ENCODE assay signal across 9 cellular contexts in the genomic region with DNA sequence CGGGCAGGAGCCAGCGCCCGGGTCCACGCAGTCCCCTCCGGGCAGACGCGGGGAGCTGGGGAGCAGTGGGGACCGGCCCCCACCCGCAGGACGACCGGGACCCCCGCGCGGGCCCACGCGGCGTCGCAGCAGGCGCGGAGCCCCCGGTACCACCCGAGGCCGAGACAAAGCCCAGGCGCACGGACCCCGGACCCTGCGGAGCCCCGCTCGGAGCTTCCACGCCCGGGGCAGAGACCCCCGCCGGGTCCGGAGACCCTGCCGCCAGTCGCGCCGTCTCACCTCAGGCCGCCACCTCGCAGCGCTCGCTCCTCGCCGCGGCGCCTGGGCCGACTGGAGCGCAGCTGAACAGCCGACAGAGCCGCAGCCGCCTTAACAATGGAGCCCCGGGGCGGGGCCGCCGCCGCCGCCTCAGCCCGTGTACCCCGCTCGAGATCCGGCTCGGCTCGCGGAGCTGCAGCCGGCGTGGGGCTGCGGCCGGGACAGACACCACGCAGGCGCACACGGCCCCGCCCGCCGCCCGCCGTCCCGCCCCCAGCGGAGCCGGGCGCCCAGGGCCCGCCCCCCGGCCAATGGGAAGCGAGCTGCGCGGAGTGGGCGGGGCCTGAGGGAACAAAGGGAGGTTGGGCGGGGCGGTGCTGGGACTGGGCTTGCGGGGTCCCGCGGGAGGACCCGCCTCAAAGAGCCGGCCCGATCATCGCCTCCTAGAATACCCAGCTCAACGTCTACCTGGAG. TPM values are rescaled to one million over a fixed set of nuclear protein-coding genes. Genes with fewer than 3 reads are reported as not detected.
DNase-seq lines count a peak whose midpoint lies in the region; ATAC-seq, FAIRE-seq and TF ChIP-seq lines count a peak whose summit lies in the region.
"Had no signal": no experiment of that assay in that cellular context is flagged by ENCODE, and none has a peak within 500 bp of the region (broad histone marks: within the 10 kb centered on the region; RNA-seq: fewer than 3 reads in every experiment).

A gene with protein sequence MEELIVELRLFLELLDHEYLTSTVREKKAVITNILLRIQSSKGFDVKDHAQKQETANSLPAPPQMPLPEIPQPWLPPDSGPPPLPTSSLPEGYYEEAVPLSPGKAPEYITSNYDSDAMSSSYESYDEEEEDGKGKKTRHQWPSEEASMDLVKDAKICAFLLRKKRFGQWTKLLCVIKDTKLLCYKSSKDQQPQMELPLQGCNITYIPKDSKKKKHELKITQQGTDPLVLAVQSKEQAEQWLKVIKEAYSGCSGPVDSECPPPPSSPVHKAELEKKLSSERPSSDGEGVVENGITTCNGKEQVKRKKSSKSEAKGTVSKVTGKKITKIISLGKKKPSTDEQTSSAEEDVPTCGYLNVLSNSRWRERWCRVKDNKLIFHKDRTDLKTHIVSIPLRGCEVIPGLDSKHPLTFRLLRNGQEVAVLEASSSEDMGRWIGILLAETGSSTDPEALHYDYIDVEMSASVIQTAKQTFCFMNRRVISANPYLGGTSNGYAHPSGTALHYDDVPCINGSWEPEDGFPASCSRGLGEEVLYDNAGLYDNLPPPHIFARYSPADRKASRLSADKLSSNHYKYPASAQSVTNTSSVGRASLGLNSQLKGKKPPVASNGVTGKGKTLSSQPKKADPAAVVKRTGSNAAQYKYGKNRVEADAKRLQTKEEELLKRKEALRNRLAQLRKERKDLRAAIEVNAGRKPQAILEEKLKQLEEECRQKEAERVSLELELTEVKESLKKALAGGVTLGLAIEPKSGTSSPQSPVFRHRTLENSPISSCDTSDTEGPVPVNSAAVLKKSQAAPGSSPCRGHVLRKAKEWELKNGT (minus strand): TSS at position 485 of the 732 bp plus-strand sequence. CDS start 67,783 bp downstream, outside the sequence.

- H3K56ac ChIP-seq in H1 (replicated peaks; ENCODE audit: insufficient read length, low read depth, low read length): no peak within 1 kb of the TSS

- H2BK15ac ChIP-seq in H1 (ENCODE audit: low read length): 0 out of 2 replicates have a peak within 1 kb of the TSS, but pooled peaks have one; percentile 88

- TF ChIP-seq RAD21 in H1 (IDR thresholded peaks at IDR 0.05 in 1 of 2, conservative IDR thresholded peaks at IDR 0.05 in 1 of 2; ENCODE audit: low read depth in 2 of 2, low read length in 2 of 2): peak in 1 of 2 experiments; percentile 23; a peak in 1 of 4 replicates

- H4K20me1 ChIP-seq in H1 (replicated peaks in 1 of 2; ENCODE audit: control insufficient read depth in 1 of 2, insufficient read depth in 2 of 2, low read length in 2 of 2): peaks cover 0 to 1% of the 10 kb centered on the region in 2 experiments

- H2AK5ac ChIP-seq in H1 (ENCODE audit: low read depth, low read length): 0 out of 2 replicates have a peak within 1 kb of the TSS, but pooled peaks have one; percentile 53

- FAIRE-seq in H1 (lab: Jason Lieb, UNC): no peak

- no peaks in the 10 kb centered on the region for H3K36me3 ChIP-seq in H1 (ENCODE audit: control insufficient read depth in 2 of 4, insufficient read depth in 4 of 4, low read length in 3 of 4)

- H3K9ac ChIP-seq in H1 (replicated peaks in 1 of 4; ENCODE audit: extremely low read depth in 1 of 4, low read depth in 3 of 4, low read length in 3 of 4): peak within 1 kb of the TSS in 2 of 4 experiments; percentile 63 to 75; a peak in 4 of 7 replicates

- CTCF ChIA-PET in activated CD8-positive, alpha-beta memory T cell treated with anti-CD3 and anti-CD28 coated beads, Interleukin-2, amount 10 ng/mL, durations not matched to agents 7 days and 5 days (lab: Charles Lee): interaction anchor here (0.8 to 3.6 kb wide), 9 partner anchors 9 to 180 kb away, joined by 3 to 16 read pairs (median 4); no protein-coding TSS in a partner anchor
- CTCF ChIA-PET in H1 (lab: Charles Lee; ENCODE audit: partially characterized antibody): interaction anchor here (0.8 to 4.2 kb wide), 11 partner anchors 9 to 137 kb away, joined by 3 to 38 read pairs (median 4); no protein-coding TSS in a partner anchor

- H3K18ac ChIP-seq in H1 (ENCODE audit: extremely low read depth, low read length): no peak within 1 kb of the TSS; the same call in none of the 2 replicates

- peaks cover 21% of the 10 kb centered on the region for H3K27me3 Mint-ChIP-seq in activated CD8-positive, alpha-beta memory T cell treated with anti-CD3 and anti-CD28 coated beads, Interleukin-2, amount 10 ng/mL, durations not matched to agents 7 days and 5 days

- H3K36me3 Mint-ChIP-seq in activated CD8-positive, alpha-beta memory T cell treated with anti-CD3 and anti-CD28 coated beads, Interleukin-2, amount 10 ng/mL, durations not matched to agents 7 days and 5 days: peaks cover 2% of the 10 kb centered on the region

- H3K4me3 ChIP-seq in H1 (ENCODE audit: extremely low read depth in 1 of 4, insufficient read depth in 2 of 4, low read depth in 3 of 4, low read length in 4 of 4): peak within 1 kb of the TSS; percentile 36 to 85 (median 54)

- no peak within 1 kb of the TSS for H2BK5ac ChIP-seq in H1 (ENCODE audit: low read depth, low read length)

- peak within 1 kb of the TSS; percentile 63 for H2BK12ac ChIP-seq in H1 (ENCODE audit: low read depth, low read length)

- H3K79me2 ChIP-seq in H1 (ENCODE audit: control insufficient read depth in 1 of 2, insufficient read depth in 2 of 2, low read length in 2 of 2): peaks cover 0 to 27% of the 10 kb centered on the region in 2 experiments; a peak in 2 of 4 replicates

- peak within 1 kb of the TSS; percentile 81 to 88 for H3K4me2 ChIP-seq in H1 (ENCODE audit: insufficient read depth in 1 of 2, low read depth in 2 of 2, low read length in 2 of 2)

- TF ChIP-seq CTCF in H1 (IDR thresholded peaks at IDR 0.05; ENCODE audit: control extremely low read depth in 1 of 3, insufficient read depth in 1 of 3, low read depth in 1 of 3, low read length in 3 of 3): no peak

- H3K23ac ChIP-seq in H1 (ENCODE audit: insufficient read length): no peak within 1 kb of the TSS

- peaks cover 8% of the 10 kb centered on the region; the same call in 1 of the 2 replicates for H3K23me2 ChIP-seq in H1 (ENCODE audit: low read depth, low read length)

- no peak within 1 kb of the TSS for H3K14ac ChIP-seq in H1 (ENCODE audit: insufficient read length)

- H3K9me3 ChIP-seq in H1 (ENCODE audit: insufficient read depth in 2 of 2, low read depth in 1 of 2, low read length in 1 of 2): no peaks in the 10 kb centered on the region

- H3K4me3 Mint-ChIP-seq in activated CD8-positive, alpha-beta memory T cell treated with anti-CD3 and anti-CD28 coated beads, Interleukin-2, amount 10 ng/mL, durations not matched to agents 7 days and 5 days: peak within 1 kb of the TSS; percentile 57

- peak within 1 kb of the TSS; percentile 3 for H4K5ac ChIP-seq in H1 (ENCODE audit: insufficient read length, low read depth, low read length)

- H3K9me3 Mint-ChIP-seq in activated CD8-positive, alpha-beta memory T cell treated with anti-CD3 and anti-CD28 coated beads, Interleukin-2, amount 10 ng/mL, durations not matched to agents 7 days and 5 days (ENCODE audit: low read depth): no peaks in the 10 kb centered on the region

- 2% methylated on average over 47 of the region's 96 CpGs; no CpG with 5 or more reads in 1 of the 2 experiments for WGBS in H1 (ENCODE audit: extremely low coverage in 1 of 2, insufficient coverage in 1 of 2, insufficient read length in 1 of 2, insufficient replicate concordance in 2 of 2, low coverage in 1 of 2, low lambda C conversion rate in 2 of 2, missing lambda C conversion rate in 1 of 2), 2 experiments

- H3K27ac Mint-ChIP-seq in activated CD8-positive, alpha-beta memory T cell treated with anti-CD3 and anti-CD28 coated beads, Interleukin-2, amount 10 ng/mL, durations not matched to agents 7 days and 5 days: no peak within 1 kb of the TSS

- peaks cover 7% of the 10 kb centered on the region for H3K4me1 Mint-ChIP-seq in activated CD8-positive, alpha-beta memory T cell treated with anti-CD3 and anti-CD28 coated beads, Interleukin-2, amount 10 ng/mL, durations not matched to agents 7 days and 5 days

- TF ChIP-seq POLR2A in H1 (IDR thresholded peaks at IDR 0.05; ENCODE audit: control extremely low read depth in 1 of 2, low read depth in 2 of 2, low read length in 2 of 2): 0 out of 3 replicates have a peak, but pooled peaks of 1 of the 2 experiments have one; percentile 26

- DNase-seq in NCI-H524 (lab: John Stamatoyannopoulos, UW): peak; percentile 71 to 84
- DNase-seq in NCI-H524 treated with DMSO at 0.1 percent for 48 hours (lab: John Stamatoyannopoulos, UW): no peak
- peak; percentile 90 for DNase-seq in NCI-H69 (lab: John Stamatoyannopoulos, UW)
- peak; percentile 87 for DNase-seq in activated CD8-positive, alpha-beta memory T cell treated with anti-CD3 and anti-CD28 coated beads, Interleukin-2, amount 10 ng/mL, durations not matched to agents 7 days and 5 days
- DNase-seq in H1 (ENCODE audit: low read depth in 1 of 2, low spot score in 2 of 2): peak in 1 of 2 experiments; percentile 97
- DNase-seq in medulla oblongata (ENCODE audit: extremely low spot score): peak; percentile 93
- DNase-seq in stimulated activated CD4-positive, alpha-beta T cell treated with anti-CD3 and anti-CD28 coated beads, TNF-alpha, amount 100 ng/mL, for 1 hour (ENCODE audit: low read depth in 3 of 3, low spot score in 1 of 3): peak; percentile 71 to 81 (median 79)
- DNase-seq: DND-41 had no signal

- ATAC-seq in HG03135 (IDR thresholded peaks at IDR 0.05; ENCODE audit: unreplicated experiment): peak; percentile 90
- peak; percentile 98 for ATAC-seq in activated CD8-positive, alpha-beta memory T cell treated with anti-CD3 and anti-CD28 coated beads, Interleukin-2, amount 10 ng/mL, durations not matched to agents 7 days and 5 days

- H2BK20ac ChIP-seq in H1 (ENCODE audit: low read length): 0 out of 2 replicates have a peak within 1 kb of the TSS, but pooled peaks have one; percentile 86

- H4K91ac ChIP-seq in H1 (replicated peaks; ENCODE audit: insufficient read length, low read length): no peak within 1 kb of the TSS

- TF ChIP-seq EP300 in H1 (IDR thresholded peaks at IDR 0.05; ENCODE audit: borderline replicate concordance in 1 of 2, low read depth in 2 of 2, low read length in 2 of 2): no peak

- no peaks in the 10 kb centered on the region for H3K27me3 ChIP-seq in H1 (replicated peaks in 1 of 4; ENCODE audit: control insufficient read depth in 3 of 4, extremely low read depth in 1 of 4, insufficient read depth in 3 of 4, low read length in 3 of 4)

- H3K27ac ChIP-seq in H1 (ENCODE audit: low read depth, low read length): no peak within 1 kb of the TSS

- no peak within 1 kb of the TSS for H2BK120ac ChIP-seq in H1 (replicated peaks; ENCODE audit: low read depth, low read length)

- H3K4ac ChIP-seq in H1 (replicated peaks; ENCODE audit: insufficient read length, low read depth, low read length): no peak within 1 kb of the TSS

- H3K79me1 ChIP-seq in H1 (ENCODE audit: low read depth, low read length): peaks cover under 1% of the 10 kb centered on the region

- no peak within 1 kb of the TSS; the same call in none of the 2 replicates for H4K8ac ChIP-seq in H1 (ENCODE audit: extremely low read depth, insufficient read depth, low read length)

- POLR2A ChIA-PET in H1 (lab: Charles Lee; ENCODE audit: partially characterized antibody): interaction anchor here (0.8 to 2.6 kb wide), 11 partner anchors 9 to 122 kb away, joined by 3 to 10 read pairs (median 4); no protein-coding TSS in a partner anchor

- peaks cover 8 to 24% (median 12%) of the 10 kb centered on the region in 4 experiments; a peak in 6 of 7 replicates for H3K4me1 ChIP-seq in H1 (replicated peaks in 1 of 4; ENCODE audit: control insufficient read depth in 3 of 4, insufficient read depth in 4 of 4, low read length in 3 of 4)

- H2AFZ ChIP-seq in H1 (ENCODE audit: low read length): no peak within 1 kb of the TSS

RNA-seq across cellular contexts. Expression of the gene that starts here (rescaled TPM):
- 1 to 10 TPM; 5.8 to 5.9 TPM for total RNA-seq in activated CD8-positive, alpha-beta memory T cell treated with anti-CD3 and anti-CD28 coated beads, Interleukin-2, amount 10 ng/mL, durations not matched to agents 7 days and 5 days
- 16.2 and 18.2 TPM in 2 replicates for total RNA-seq in H1 (2021; fragmentation: NEBNext Ultra II Directional; extraction: Animal tissue kit (Norgen Biotek cat#: 25700))
- 3.6 and 5.1 TPM in 2 replicates for polyA plus RNA-seq in H1 (2011; rRNA removed)
- 3.6 TPM for polyA plus RNA-seq in H1 (2011; cell fraction: cytosol; rRNA removed)
- polyA plus RNA-seq in H1 (2011; cell fraction: nucleus; rRNA removed): 9.3 TPM
- 5.8 to 7.5 TPM (median 6.7 TPM) in 4 replicates for polyA plus RNA-seq in H1 (2012, experiment 1 of 2)
- 2.7 TPM for polyA plus RNA-seq in H1 (2012, experiment 2 of 2)
- polyA plus RNA-seq in H1 (2013, experiment 1 of 2): 7.8 TPM
- 7.8 TPM for polyA plus RNA-seq in H1 (2013, experiment 2 of 2)
- 8.1 and 10.5 TPM in 2 replicates for polyA minus RNA-seq in H1 (2011; rRNA and poly(A)+ RNA removed)
- 5.6 TPM for polyA minus RNA-seq in H1 (2011; cell fraction: cytosol; rRNA and poly(A)+ RNA removed)
- 16.3 TPM for polyA minus RNA-seq in H1 (2011; cell fraction: nucleus; rRNA and poly(A)+ RNA removed)
